In genomic region chr16:10465821-10466220, GRCh38 we compare ENCODE assay signal across 20 cellular contexts.
DNase-seq lines count a peak whose midpoint lies in the region; ATAC-seq, FAIRE-seq and TF ChIP-seq lines count a peak whose summit lies in the region.
"Had no signal": no experiment of that assay in that cellular context is flagged by ENCODE, and none has a peak within 500 bp of the region (broad histone marks: within the 10 kb centered on the region; RNA-seq: fewer than 3 reads in every experiment).

No MANE protein-coding gene starts in this region.

- no peaks in the 10 kb centered on the region for H4K20me1 ChIP-seq in astrocyte (ENCODE audit: insufficient read depth, low read length)
- H4K20me1 ChIP-seq: BLaER1 treated with 17β-estradiol and CSF1 and Interleukin-3, amounts not matched to agents 10 nM and 100 nM had no signal

- H3K79me2 ChIP-seq in astrocyte (ENCODE audit: insufficient read depth, low read length), result no peaks in the 10 kb centered on the region

- no peak overlapping the region for H2AFZ ChIP-seq in astrocyte (ENCODE audit: low read depth, low read length)
- H2AFZ ChIP-seq: GM23338 had no signal

- no peak overlapping the region for H3K4me3 ChIP-seq in astrocyte (ENCODE audit: insufficient read depth, low read depth, low read length)
- H3K4me3 ChIP-seq in lower lobe of right lung, result no peak overlapping the region
- H3K4me3 ChIP-seq: BLaER1 treated with 17β-estradiol and CSF1 and Interleukin-3, amounts not matched to agents 10 nM and 100 nM; GM23338 had no signal

- ATAC-seq in GM19455 (IDR thresholded peaks at IDR 0.05; ENCODE audit: unreplicated experiment), result no peak
- no peak for ATAC-seq in lower lobe of right lung
- ATAC-seq in HG03175 (IDR thresholded peaks at IDR 0.05; ENCODE audit: unreplicated experiment), result no peak
- ATAC-seq: CD8-positive, alpha-beta T cell; GM23338; Right ventricle myocardium inferior had no signal

- H3K4me1 Mint-ChIP-seq in astrocyte (ENCODE audit: low read depth, unreplicated experiment), result no peaks in the 10 kb centered on the region
- H3K4me1 Mint-ChIP-seq: GM23338 had no signal

- no peaks in the 10 kb centered on the region for H3K27me3 ChIP-seq in astrocyte (ENCODE audit: insufficient read depth, low read length)
- H3K27me3 ChIP-seq in lower lobe of right lung (ENCODE audit: low read depth), result no peaks in the 10 kb centered on the region
- H3K27me3 ChIP-seq: BLaER1 treated with 17β-estradiol and CSF1 and Interleukin-3, amounts not matched to agents 10 nM and 100 nM had no signal

- H3K27me3 Mint-ChIP-seq in astrocyte (ENCODE audit: low read depth, unreplicated experiment), result no peaks in the 10 kb centered on the region

- H3K36me3 ChIP-seq in astrocyte (ENCODE audit: insufficient read depth, low read length) (no peaks in the 10 kb centered on the region), lower lobe of right lung (peaks cover 24% of the 10 kb centered on the region)

- H3K9me3 ChIP-seq in astrocyte (ENCODE audit: insufficient read depth, low read depth, low read length), result no peaks in the 10 kb centered on the region
- no peaks in the 10 kb centered on the region for H3K9me3 ChIP-seq in lower lobe of right lung

- DNase-seq in AG08395 (ENCODE audit: low spot score), result peak; percentile 2
- DNase-seq in GM18507 (ENCODE audit: extremely low spot score, insufficient read length, low read depth), result no peak
- peak; percentile 8 for DNase-seq in astrocyte (ENCODE audit: low read depth)
- peak; percentile 27 for DNase-seq in myocyte (ENCODE audit: low read depth)
- DNase-seq in G401 (ENCODE audit: low spot score), result no peak
- DNase-seq in lower lobe of right lung, result no peak
- DNase-seq: 8988T; Calu3; CD8-positive, alpha-beta T cell; HCEC 1CT; Kasumi-1; NCI-H1105; NCI-H2081 treated with DMSO at 0.1 percent for 48 hours; NK-92 treated with Interleukin-12 subunit alpha and Interleukin-12 subunit beta, amount 100 ng/mL, for 24 hours had no signal

- H3K36me3 Mint-ChIP-seq in astrocyte (ENCODE audit: low read depth, unreplicated experiment), result no peaks in the 10 kb centered on the region

- in situ Hi-C loops in G401 (cut with HindIII; ENCODE audit: low sequenced_read_pairs), result no loop called here

- H3K27ac ChIP-seq in astrocyte (ENCODE audit: low read depth, low read length) (no peak overlapping the region), lower lobe of right lung (no peak overlapping the region)
- H3K27ac ChIP-seq: BLaER1 treated with 17β-estradiol and CSF1 and Interleukin-3, amounts not matched to agents 10 nM and 100 nM had no signal

- H3K4me2 ChIP-seq in astrocyte (ENCODE audit: low read length), result no peak overlapping the region
- H3K4me2 ChIP-seq: BLaER1 treated with 17β-estradiol and CSF1 and Interleukin-3, amounts not matched to agents 10 nM and 100 nM; GM23338 had no signal

- H3K9me3 Mint-ChIP-seq in astrocyte (ENCODE audit: unreplicated experiment), result no peaks in the 10 kb centered on the region
- H3K9me3 Mint-ChIP-seq: GM23338 had no signal

- H3K27ac Mint-ChIP-seq in astrocyte (ENCODE audit: unreplicated experiment), result no peak overlapping the region
- H3K27ac Mint-ChIP-seq: CD8-positive, alpha-beta T cell; GM23338 had no signal

- intact Hi-C loops in lower lobe of right lung (cut with DNase I), result no loop called here

- H3K9ac ChIP-seq in astrocyte (ENCODE audit: low read length), result no peak overlapping the region
- H3K9ac ChIP-seq: BLaER1 treated with 17β-estradiol and CSF1 and Interleukin-3, amounts not matched to agents 10 nM and 100 nM had no signal

- peak; percentile 5 for FAIRE-seq in GM18507 (lab: Jason Lieb, UNC)
- no peak for FAIRE-seq in astrocyte (lab: Jason Lieb, UNC)
- FAIRE-seq: RCC 7860 had no signal

- no peaks in the 10 kb centered on the region for H3K4me1 ChIP-seq in astrocyte (ENCODE audit: insufficient read depth, low read length)
- no peaks in the 10 kb centered on the region for H3K4me1 ChIP-seq in lower lobe of right lung
- H3K4me1 ChIP-seq: BLaER1 treated with 17β-estradiol and CSF1 and Interleukin-3, amounts not matched to agents 10 nM and 100 nM had no signal

- TF ChIP-seq CTCF in astrocyte (IDR thresholded peaks at IDR 0.05; ENCODE audit: insufficient read depth, low read depth, low read length), result no peak
- TF ChIP-seq CTCF in lower lobe of right lung (IDR thresholded peaks at IDR 0.05), result no peak

- no peak overlapping the region for H3K4me3 Mint-ChIP-seq in astrocyte (ENCODE audit: unreplicated experiment)
- H3K4me3 Mint-ChIP-seq: CD8-positive, alpha-beta T cell; GM23338 had no signal

Comparison
In these comparisons a context has a peak if more than half of its experiments do, and no peak if none do; other contexts are left out.
1. DNase-seq: peak in AG08395 (single experiment), astrocyte (single experiment) and myocyte (single experiment); none in GM18507 (single experiment), G401 (single experiment) and lower lobe of right lung (single experiment).